ENCODE assay signal across 10 cellular contexts in genomic region chr12:65756956-65757511, GRCh38.
DNase-seq lines count a peak whose midpoint lies in the region; ATAC-seq and TF ChIP-seq lines count a peak whose summit lies in the region.
"Had no signal": no experiment of that assay in that cellular context is flagged by ENCODE, and none has a peak within 500 bp of the region (broad histone marks: within the 10 kb centered on the region; RNA-seq: fewer than 3 reads in every experiment).

No MANE protein-coding gene starts in this region.

- no peaks in the 10 kb centered on the region for H4K20me1 ChIP-seq in hepatocyte (ENCODE audit: insufficient read depth, poor library complexity, severe bottlenecking)

- H3K4me1 ChIP-seq in hepatocyte (ENCODE audit: insufficient read depth) = no peaks in the 10 kb centered on the region
- no peaks in the 10 kb centered on the region for H3K4me1 ChIP-seq in CD4-positive, alpha-beta memory T cell (ENCODE audit: insufficient read depth, low read length)

- no peaks in the 10 kb centered on the region for H3K9me2 ChIP-seq in hepatocyte (replicated peaks; ENCODE audit: insufficient read depth)

- no peak overlapping the region for H3K4me3 ChIP-seq in hepatocyte
- no peak overlapping the region for H3K4me3 ChIP-seq in CD4-positive, alpha-beta memory T cell (ENCODE audit: low read length in 2 of 2)

- no peak for DNase-seq in activated CD4-positive, CD25-positive, alpha-beta regulatory T cell (lab: John Stamatoyannopoulos, UW)
- DNase-seq in hepatocyte (ENCODE audit: low spot score) (peak; percentile 20), NOMO-1 (lab: John Stamatoyannopoulos, UW; ENCODE audit: unreplicated experiment in 2 of 2) (no peak), Kasumi-1 (lab: John Stamatoyannopoulos, UW) (no peak)
- no peak for DNase-seq in CD4-positive, alpha-beta memory T cell
- DNase-seq: 8988T, NCI-H226 had no signal

- no peak overlapping the region for H3K27ac Mint-ChIP-seq in CD4-positive, alpha-beta memory T cell

- H3K4me1 Mint-ChIP-seq in CD4-positive, alpha-beta memory T cell = no peaks in the 10 kb centered on the region

- H3K27me3 ChIP-seq in hepatocyte = peaks cover 4% of the 10 kb centered on the region
- no peaks in the 10 kb centered on the region for H3K27me3 ChIP-seq in CD4-positive, alpha-beta memory T cell (ENCODE audit: insufficient read depth, low read length)

- no peaks in the 10 kb centered on the region for H3K79me2 ChIP-seq in hepatocyte

- no peak overlapping the region for H3K27ac ChIP-seq in hepatocyte
- no peak overlapping the region for H3K27ac ChIP-seq in CD4-positive, alpha-beta memory T cell (ENCODE audit: low read depth, low read length)

- H2AFZ ChIP-seq in hepatocyte = no peak overlapping the region

- POLR2A ChIA-PET in CD4-positive, alpha-beta memory T cell (lab: Charles Lee; ENCODE audit: partially characterized antibody) = no interaction called here

- peaks cover 0 to 2% (median 0%) of the 10 kb centered on the region in 8 donors for H3K9me3 Mint-ChIP-seq in CD4-positive, alpha-beta memory T cell

- H3K27me3 Mint-ChIP-seq in CD4-positive, alpha-beta memory T cell = peaks cover 0 to 1% of the 10 kb centered on the region in 2 donors

- no peak overlapping the region for H3K4me3 Mint-ChIP-seq in CD4-positive, alpha-beta memory T cell

- no peak overlapping the region for H3K4me2 ChIP-seq in hepatocyte

- CTCF ChIA-PET in CD4-positive, alpha-beta memory T cell (lab: Charles Lee; ENCODE audit: partially characterized antibody) = no interaction called here

- H3K36me3 Mint-ChIP-seq in CD4-positive, alpha-beta memory T cell = no peaks in the 10 kb centered on the region

- 19% methylated on average over 2 of the region's 2 CpGs for WGBS in hepatocyte (ENCODE audit: low lambda C conversion rate, missing lambda C conversion rate)

- TF ChIP-seq CTCF in hepatocyte (IDR thresholded peaks at IDR 0.05; ENCODE audit: poor library complexity) = no peak

- H3K36me3 ChIP-seq in hepatocyte (replicated peaks; ENCODE audit: insufficient read depth, low read depth) = no peaks in the 10 kb centered on the region
- H3K36me3 ChIP-seq in CD4-positive, alpha-beta memory T cell (ENCODE audit: insufficient read depth, low read length) = no peaks in the 10 kb centered on the region

- no peaks in the 10 kb centered on the region for H3K9me3 ChIP-seq in hepatocyte (ENCODE audit: low read depth)
- H3K9me3 ChIP-seq in CD4-positive, alpha-beta memory T cell (ENCODE audit: control insufficient read depth in 1 of 2, low read length in 2 of 2) = no peaks in the 10 kb centered on the region

- intact Hi-C loops in CD4-positive, alpha-beta memory T cell (cut with micrococcal nuclease) = no loop called here

- ATAC-seq in activated CD4-positive, CD25-positive, alpha-beta regulatory T cell treated with anti-CD3 and anti-CD28 coated beads, Interleukin-2, amount 50 U/mL, for 24 hours = peak; percentile 35 to 59
- ATAC-seq in GM21526 (IDR thresholded peaks at IDR 0.05; ENCODE audit: low FRiP score, unreplicated experiment) (peak; percentile 88), HG03342 (IDR thresholded peaks at IDR 0.05; ENCODE audit: unreplicated experiment) (peak; percentile 92)
